ENCODE assay signal across 28 cellular contexts in the genomic region with DNA sequence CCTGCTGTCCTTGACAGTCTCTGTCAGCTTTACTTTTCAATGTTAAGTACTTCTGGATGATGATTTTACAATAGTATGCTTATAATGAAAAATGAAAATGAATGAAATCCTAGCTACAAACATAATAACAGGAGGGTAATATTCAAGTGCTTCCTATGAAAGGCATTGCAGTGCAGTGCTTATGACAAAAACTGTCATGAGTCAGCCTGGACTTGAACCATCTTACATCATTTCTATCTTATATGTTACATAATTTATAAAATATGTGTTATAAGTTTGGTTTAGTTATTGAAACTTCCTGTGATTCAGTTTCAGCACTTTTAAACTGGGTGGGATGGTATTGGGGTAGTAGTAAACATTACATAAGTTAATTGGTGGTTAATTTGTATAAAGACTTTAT.
DNase-seq lines count a peak whose midpoint lies in the region; ATAC-seq lines count a peak whose summit lies in the region.
"Had no signal": no experiment of that assay in that cellular context is flagged by ENCODE, and none has a peak within 500 bp of the region (broad histone marks: within the 10 kb centered on the region; RNA-seq: fewer than 3 reads in every experiment).

No MANE protein-coding gene starts in this region.

- DNase-seq in NCI-H446 treated with DMSO at 0.1 percent for 48 hours (lab: John Stamatoyannopoulos, UW) = peak; percentile 65
- DNase-seq in NCI-H446 (lab: John Stamatoyannopoulos, UW) = no peak
- peak; percentile 25 for DNase-seq in HS-5 (ENCODE audit: low read depth)
- DNase-seq in dedifferentiated amniotic fluid mesenchymal stem cell (ENCODE audit: extremely low spot score) = peak; percentile 15
- DNase-seq in non-pigmented ciliary epithelial cell (ENCODE audit: low read depth) = peak; percentile 10
- no peak for DNase-seq in 8988T
- no peak for DNase-seq in activated naive CD4-positive, alpha-beta T cell (lab: John Stamatoyannopoulos, UW)
- DNase-seq: activated CD4-positive, alpha-beta memory T cell treated with anti-CD3 and anti-CD28 coated beads for 36 hours; activated CD4-positive, CD25-positive, alpha-beta regulatory T cell treated with anti-CD3 and anti-CD28 coated beads, Interleukin-2, amount 50 U/mL, for 72 hours; anterior cingulate cortex; COR-L47; cortex of kidney; DMS53; esophagus squamous epithelium; glutamatergic neuron; islet precursor cell; left ventricle myocardium superior; MM.1S; naive B cell; NCI-H146; NCI-H524 treated with DMSO at 0.1 percent for 48 hours; RPMI8226; stimulated activated naive CD4-positive, alpha-beta T cell treated with Interleukin-2 at 50 U/mL for 16 hours had no signal

- no peak for ATAC-seq in GM21529 (IDR thresholded peaks at IDR 0.05; ENCODE audit: unreplicated experiment)
- ATAC-seq: A549; activated naive CD4-positive, alpha-beta T cell treated with anti-CD3 and anti-CD28 coated beads, Interleukin-2, amount 50 U/mL, for 72 hours; activated T-helper 17 cell treated with anti-CD3 and anti-CD28 coated beads, Interleukin-2, amount 50 U/mL, for 72 hours; K562; left ventricle myocardium superior had no signal

Comparison
In these comparisons a context has a peak if more than half of its experiments do, and no peak if none do; other contexts are left out.
1. DNase-seq: peak in NCI-H446 treated with DMSO at 0.1 percent for 48 hours (single experiment), HS-5 (single experiment), dedifferentiated amniotic fluid mesenchymal stem cell (single experiment) and non-pigmented ciliary epithelial cell (single experiment); none in NCI-H446 (0 of 2), 8988T (single experiment) and activated naive CD4-positive, alpha-beta T cell (0 of 4).